Comparison of ENCODE assay signal across 8 cellular contexts in genomic region chr10:86261933-86262665, GRCh38.
DNase-seq lines count a peak whose midpoint lies in the region; ATAC-seq, FAIRE-seq and TF ChIP-seq lines count a peak whose summit lies in the region.

No MANE protein-coding gene starts in this region.

- peak; percentile 47 for DNase-seq in GM12891 (ENCODE audit: insufficient read length, low spot score)
- peak; percentile 2 for DNase-seq in RKO (ENCODE audit: low spot score)
- DNase-seq in upper lobe of right lung, result peak; percentile 66
- DNase-seq in NCI-H128 (lab: John Stamatoyannopoulos, UW; ENCODE audit: unreplicated experiment), result no peak
- DNase-seq in NCI-H1930 (lab: John Stamatoyannopoulos, UW), result no peak

- peaks cover 8 to 28% (median 17%) of the 10 kb centered on the region in 10 experiments for H3K4me1 ChIP-seq in BLaER1 treated with 17β-estradiol and CSF1 and Interleukin-3, amounts not matched to agents 10 nM and 100 nM
- H3K4me1 ChIP-seq in iPS-15b (ENCODE audit: control insufficient read depth, insufficient read depth, low read length) (peaks cover 4% of the 10 kb centered on the region), upper lobe of right lung (no peaks in the 10 kb centered on the region)

- H3K9ac ChIP-seq in BLaER1 treated with 17β-estradiol and CSF1 and Interleukin-3, amounts not matched to agents 10 nM and 100 nM, result no peak overlapping the region
- no peak overlapping the region for H3K9ac ChIP-seq in iPS-15b (ENCODE audit: low read depth, low read length)

- no peak overlapping the region for H3K4me3 ChIP-seq in BLaER1 treated with 17β-estradiol and CSF1 and Interleukin-3, amounts not matched to agents 10 nM and 100 nM
- peak overlapping the region; percentile 13 for H3K4me3 ChIP-seq in iPS-15b (ENCODE audit: low read depth, low read length)
- no peak overlapping the region for H3K4me3 ChIP-seq in upper lobe of right lung

- no peak for TF ChIP-seq POLR2A in GM12891 (IDR thresholded peaks at IDR 0.05; ENCODE audit: low read depth, low read length)

- no peaks in the 10 kb centered on the region for H3K36me3 ChIP-seq in BLaER1 treated with 17β-estradiol and CSF1 and Interleukin-3, amounts not matched to agents 10 nM and 100 nM
- no peaks in the 10 kb centered on the region for H3K36me3 ChIP-seq in iPS-15b (ENCODE audit: control insufficient read depth, insufficient read depth, low read length)
- H3K36me3 ChIP-seq in upper lobe of right lung, result no peaks in the 10 kb centered on the region

- H3K27ac ChIP-seq in BLaER1 treated with 17β-estradiol and CSF1 and Interleukin-3, amounts not matched to agents 10 nM and 100 nM, result no peak overlapping the region
- H3K27ac ChIP-seq in upper lobe of right lung, result no peak overlapping the region

- intact Hi-C loops in upper lobe of right lung (cut with DNase I), result no loop called here

- peaks cover 0 to 6% (median 0%) of the 10 kb centered on the region in 11 experiments; a peak in 1 of 22 replicates for H4K20me1 ChIP-seq in BLaER1 treated with 17β-estradiol and CSF1 and Interleukin-3, amounts not matched to agents 10 nM and 100 nM

- H3K9me3 ChIP-seq in BLaER1 treated with 17β-estradiol and CSF1 and Interleukin-3, amounts not matched to agents 10 nM and 100 nM (replicated peaks in 1 of 11), result no peaks in the 10 kb centered on the region
- H3K9me3 ChIP-seq in iPS-15b (ENCODE audit: control insufficient read depth, insufficient read depth, low read length), result no peaks in the 10 kb centered on the region
- H3K9me3 ChIP-seq in upper lobe of right lung, result no peaks in the 10 kb centered on the region

- ATAC-seq in HG03103 (IDR thresholded peaks at IDR 0.05; ENCODE audit: low read depth, unreplicated experiment) (peak; percentile 69), upper lobe of right lung (peak; percentile 79)

- FAIRE-seq in GM12891 (lab: Jason Lieb, UNC), result peak; percentile 47

- TF ChIP-seq CTCF in upper lobe of right lung (IDR thresholded peaks at IDR 0.05), result peak; percentile 33

- peak overlapping the region in 6 of 11 experiments; percentile 24 to 58 (median 42); a peak in 11 of 22 replicates for H3K4me2 ChIP-seq in BLaER1 treated with 17β-estradiol and CSF1 and Interleukin-3, amounts not matched to agents 10 nM and 100 nM

- H3K27me3 ChIP-seq in BLaER1 treated with 17β-estradiol and CSF1 and Interleukin-3, amounts not matched to agents 10 nM and 100 nM, result 0 out of 22 replicates have a peak, but pooled peaks cover 0 to 4% (median 0%) of the 10 kb centered on the region in 11 experiments
- peaks cover 7% of the 10 kb centered on the region for H3K27me3 ChIP-seq in iPS-15b (ENCODE audit: control insufficient read depth, insufficient read depth, low read length)
- peaks cover 18% of the 10 kb centered on the region for H3K27me3 ChIP-seq in upper lobe of right lung

TF ChIP-seq in GM12891, 5 proteins besides CTCF, POLR2A, EP300 and RAD21:
- TF ChIP-seq TAF1 (IDR thresholded peaks at IDR 0.05; ENCODE audit: low read depth, low read length), result no peak
- no peak for TF ChIP-seq POU2F2 (IDR thresholded peaks at IDR 0.05; ENCODE audit: low read depth, low read length)
- TF ChIP-seq SPI1 (IDR thresholded peaks at IDR 0.05; ENCODE audit: low read depth, low read length), result no peak
- TF ChIP-seq PAX5 (IDR thresholded peaks at IDR 0.05; ENCODE audit: insufficient read depth, low read length, severe bottlenecking), result no peak

Comparison
In these comparisons a context has a peak if more than half of its experiments do, and no peak if none do; other contexts are left out.
1. DNase-seq: peak in GM12891 (single experiment), RKO (single experiment) and upper lobe of right lung (single experiment); none in NCI-H128 (single experiment) and NCI-H1930 (0 of 2).